ENCODE assay signal across 1 cellular context in genomic region chr5:101728933-101729332, GRCh38.
TF ChIP-seq lines count a peak whose summit lies in the region.

No MANE protein-coding gene starts in this region.

TF ChIP-seq in SK-N-SH treated with all-trans-retinoic acid at 6 μM for 48 hours, 23 proteins besides CTCF, POLR2A, EP300 and RAD21 (continued from another document):
- no peak for TF ChIP-seq POU6F1 (CRISPR knock-in tag; IDR thresholded peaks at IDR 0.05; ENCODE audit: borderline replicate concordance, low read depth)
- TF ChIP-seq TCF4 (CRISPR knock-in tag; IDR thresholded peaks at IDR 0.05; ENCODE audit: borderline replicate concordance): no peak
- no peak for TF ChIP-seq TOX (CRISPR knock-in tag; IDR thresholded peaks at IDR 0.05; ENCODE audit: borderline replicate concordance)
TF ChIP-seq in SK-N-SH treated with all-trans-retinoic acid at 6 μM for 48 hours: peak in this region for 0.
